ENCODE assay signal across 16 cellular contexts in genomic region chr5:103915081-103915480, GRCh38.
"Had no signal": no experiment of that assay in that cellular context is flagged by ENCODE, and none has a peak within 500 bp of the region (broad histone marks: within the 10 kb centered on the region; RNA-seq: fewer than 3 reads in every experiment).

No MANE protein-coding gene starts in this region.

- ATAC-seq: foreskin keratinocyte, left cardiac atrium, lower lobe of right lung, natural killer cell, pancreas, sciatic nerve had no signal

- DNase-seq: colonic mucosa; dermis blood vessel endothelial cell; esophagus squamous epithelium; foreskin keratinocyte; kidney; left cardiac atrium; left ventricle myocardium inferior; lower lobe of right lung; natural killer cell; pancreas; retina; stimulated activated naive CD4-positive, alpha-beta T cell; stomach; substantia nigra; transverse colon had no signal
